28 cellular contexts compared by ENCODE assay signal in genomic region chr3:54125317-54125716, GRCh38. TPM values are rescaled to one million over a fixed set of nuclear protein-coding genes. Genes with fewer than 3 reads are reported as not detected.
"Had no signal": no experiment of that assay in that cellular context is flagged by ENCODE, and none has a peak within 500 bp of the region (broad histone marks: within the 10 kb centered on the region; RNA-seq: fewer than 3 reads in every experiment).

No MANE protein-coding gene starts in this region.

- H3K4me3 ChIP-seq: gastrocnemius medialis, ovary, psoas muscle, sigmoid colon, stomach, thyroid gland, upper lobe of right lung had no signal

- H3K9me3 ChIP-seq: gastrocnemius medialis, neutrophil, ovary, psoas muscle, sigmoid colon, stomach, thyroid gland, upper lobe of right lung had no signal

- H3K27ac ChIP-seq: epithelial cell of prostate, gastrocnemius medialis, neutrophil, ovary, psoas muscle, sigmoid colon, stomach, thyroid gland, upper lobe of right lung had no signal

- H3K27me3 ChIP-seq: gastrocnemius medialis, ovary, thyroid gland had no signal

- ATAC-seq: activated CD8-positive, alpha-beta T cell treated with anti-CD3 and anti-CD28 coated beads for 36 hours; activated T-cell treated with anti-CD3 and anti-CD28 coated beads, Interleukin-2, amount 50 U/mL, for 4 hours; activated T-helper 17 cell treated with anti-CD3 and anti-CD28 coated beads, Interleukin-2, amount 50 U/mL, for 72 hours; gastrocnemius medialis; left cardiac atrium; psoas muscle; stimulated activated naive B cell treated with anti-CD40 and anti-IgM and Interleukin-4, amounts not matched to agents 10 μg/mL and 1 μg/mL and 100 μg/mL, for 72 hours; upper lobe of right lung; WTC11 had no signal

- H3K36me3 ChIP-seq: gastrocnemius medialis, neutrophil, ovary, sigmoid colon, stomach, thyroid gland, upper lobe of right lung had no signal

- DNase-seq: activated CD4-positive, alpha-beta T cell treated with anti-CD3 and anti-CD28 coated beads, Interleukin-2, amount 50 U/mL, for 1 hour; activated CD8-positive, alpha-beta T cell treated with anti-CD3 and anti-CD28 coated beads for 36 hours; activated gamma-delta T cell treated with Interleukin-2 at 50 U/mL for 16 hours; activated naive CD4-positive, alpha-beta T cell treated with anti-CD3 and anti-CD28 coated beads, Interleukin-2, amount 50 U/mL, for 16 hours; activated T-cell treated with anti-CD3 and anti-CD28 coated beads, Interleukin-2, amount 50 U/mL, for 4 hours; amniotic stem cell; central memory CD4-positive, alpha-beta T cell; effector CD4-positive, alpha-beta T cell; gastrocnemius medialis; hippocampal formation; left cardiac atrium; mammary epithelial cell; ovary; psoas muscle; sigmoid colon; small intestine; stimulated activated CD4-positive, alpha-beta T cell treated with anti-CD3 and anti-CD28 coated beads, Interleukin-1b, Interleukin-23, amount 100 ng/mL, for 48 hours; stimulated activated CD4-positive, alpha-beta T cell treated with anti-CD3 and anti-CD28 coated beads, Interleukin-4, amount 100 ng/mL, for 4 hours; stimulated activated CD8-positive, alpha-beta memory T cell treated with anti-CD3 and anti-CD28 coated beads, Interleukin-4, amount 100 ng/mL, for 48 hours; stimulated activated naive B cell treated with anti-CD40 and anti-IgM and Interleukin-4, amounts not matched to agents 10 μg/mL and 1 μg/mL and 100 μg/mL, for 72 hours; stomach; T-helper 2 cell; thyroid gland; upper lobe of right lung had no signal

RNA-seq across cellular contexts. Expression of gene CACNA2D3, which starts 3.0 kb away (rescaled TPM):
- total RNA-seq: activated CD8-positive, alpha-beta T cell treated with anti-CD3 and anti-CD28 coated beads for 36 hours; activated T-cell treated with anti-CD3 and anti-CD28 coated beads, Interleukin-2, amount 50 U/mL, for 4 hours; activated T-helper 17 cell treated with anti-CD3 and anti-CD28 coated beads, Interleukin-2, amount 50 U/mL, for 72 hours had no signal
